In genomic region chr14:39432619-39433451, GRCh38 we compare ENCODE assay signal across 1 cellular context.
TF ChIP-seq lines count a peak whose summit lies in the region.

No MANE protein-coding gene starts in this region.

TF ChIP-seq in HepG2, 621 proteins besides CTCF, POLR2A, EP300 and RAD21 (continued from another document and continues in another):
- peak; percentile 92; the same call in 1 of the 2 replicates for TF ChIP-seq CREB3 (CRISPR knock-in tag; IDR thresholded peaks at IDR 0.05)
- peak; percentile 72; the same call in 1 of the 2 replicates for TF ChIP-seq ZNF766 (CRISPR knock-in tag; IDR thresholded peaks at IDR 0.05; ENCODE audit: borderline replicate concordance)
- TF ChIP-seq HNRNPLL (IDR thresholded peaks at IDR 0.05; ENCODE audit: low read depth, low read length, poor library complexity, severe bottlenecking), result peak; percentile 97
- TF ChIP-seq MIER2 (CRISPR knock-in tag; IDR thresholded peaks at IDR 0.05), result peak; percentile 74
- 0 out of 2 replicates have a peak, but pooled peaks have one; percentile 32 for TF ChIP-seq GMEB2 (CRISPR knock-in tag; IDR thresholded peaks at IDR 0.05; ENCODE audit: low read depth)
- TF ChIP-seq ZNF543 (CRISPR knock-in tag; IDR thresholded peaks at IDR 0.05), result no peak; the same call in none of the 2 replicates
- TF ChIP-seq SMC3 (IDR thresholded peaks at IDR 0.05; ENCODE audit: low read length), result peak; percentile 49
- TF ChIP-seq ZSCAN31 (CRISPR knock-in tag; IDR thresholded peaks at IDR 0.05; ENCODE audit: low read depth), result peak; percentile 95
- TF ChIP-seq ATF2 (CRISPR knock-in tag; IDR thresholded peaks at IDR 0.05), result peak; percentile 74; the same call in 1 of the 2 replicates
- 0 out of 2 replicates have a peak, but pooled peaks have one; percentile 26 for TF ChIP-seq ARID3A (IDR thresholded peaks at IDR 0.05; ENCODE audit: low read depth, low read length)
- no peak for TF ChIP-seq ZBTB44 (CRISPR knock-in tag; IDR thresholded peaks at IDR 0.05)
- TF ChIP-seq ZNF260 (CRISPR knock-in tag; IDR thresholded peaks at IDR 0.05; ENCODE audit: borderline replicate concordance, low read depth), result no peak
- peak; percentile 49; the same call in 1 of the 2 replicates for TF ChIP-seq PBX2 (CRISPR knock-in tag; IDR thresholded peaks at IDR 0.05)
- peak; percentile 65; the same call in 1 of the 2 replicates for TF ChIP-seq ZNF136 (CRISPR knock-in tag; IDR thresholded peaks at IDR 0.05; ENCODE audit: low read depth)
- TF ChIP-seq IRF2 (CRISPR knock-in tag; IDR thresholded peaks at IDR 0.05), result peak; percentile 95
- TF ChIP-seq RXRB (CRISPR knock-in tag; IDR thresholded peaks at IDR 0.05; ENCODE audit: borderline replicate concordance), result peak; percentile 21
- TF ChIP-seq ZNF207 (IDR thresholded peaks at IDR 0.05; ENCODE audit: borderline replicate concordance), result no peak
- no peak for TF ChIP-seq ATF7 (IDR thresholded peaks at IDR 0.05)
- TF ChIP-seq ATF7 (CRISPR knock-in tag; IDR thresholded peaks at IDR 0.05), result peak; percentile 35; the same call in 1 of the 2 replicates
- no peak for TF ChIP-seq SNRNP70 (IDR thresholded peaks at IDR 0.05; ENCODE audit: low read depth, low read length)
- TF ChIP-seq GABPA (IDR thresholded peaks at IDR 0.05; ENCODE audit: low read depth, low read length), result no peak
- TF ChIP-seq GABPA (CRISPR knock-in tag; IDR thresholded peaks at IDR 0.05; ENCODE audit: low read depth), result no peak
- TF ChIP-seq AGO1 (IDR thresholded peaks at IDR 0.05; ENCODE audit: low read depth, low read length, poor library complexity, severe bottlenecking), result no peak
- peak; percentile 96 for TF ChIP-seq HBP1 (CRISPR knock-in tag; IDR thresholded peaks at IDR 0.05; ENCODE audit: low read depth)
- peak; percentile 21; the same call in 1 of the 2 replicates for TF ChIP-seq ZNF512B (CRISPR knock-in tag; IDR thresholded peaks at IDR 0.05; ENCODE audit: borderline replicate concordance)
- no peak; the same call in 1 of the 2 replicates for TF ChIP-seq ZNF605 (CRISPR knock-in tag; IDR thresholded peaks at IDR 0.05)
- peak; percentile 46; the same call in 1 of the 2 replicates for TF ChIP-seq SP2 (CRISPR knock-in tag; IDR thresholded peaks at IDR 0.05)
- TF ChIP-seq HHEX (CRISPR knock-in tag; IDR thresholded peaks at IDR 0.05), result peak; percentile 51; the same call in 1 of the 2 replicates
- peak; percentile 99 for TF ChIP-seq TBP (CRISPR knock-in tag; IDR thresholded peaks at IDR 0.05)
- TF ChIP-seq BRF2 (CRISPR knock-in tag; IDR thresholded peaks at IDR 0.05), result peak; percentile 95
- TF ChIP-seq ATF4 (CRISPR knock-in tag; IDR thresholded peaks at IDR 0.05), result peak in 1 of 2 experiments; percentile 82; a peak in 2 of 4 replicates
- TF ChIP-seq BHLHE40 (IDR thresholded peaks at IDR 0.05; ENCODE audit: low read length), result peak; percentile 71; the same call in 1 of the 2 replicates
- peak; percentile 21 for TF ChIP-seq ZNF33B (CRISPR knock-in tag; IDR thresholded peaks at IDR 0.05)
- peak; percentile 55 for TF ChIP-seq ZFY (CRISPR knock-in tag; IDR thresholded peaks at IDR 0.05)
- TF ChIP-seq ZNF580 (CRISPR knock-in tag; IDR thresholded peaks at IDR 0.05; ENCODE audit: borderline replicate concordance, low read depth), result no peak; the same call in none of the 2 replicates
- peak; percentile 96 for TF ChIP-seq ZNF362 (CRISPR knock-in tag; IDR thresholded peaks at IDR 0.05; ENCODE audit: borderline replicate concordance)
- TF ChIP-seq ZNF879 (CRISPR knock-in tag; IDR thresholded peaks at IDR 0.05), result 0 out of 2 replicates have a peak, but pooled peaks have one; percentile 9
- TF ChIP-seq ZNF501 (CRISPR knock-in tag; IDR thresholded peaks at IDR 0.05), result peak; percentile 98
- TF ChIP-seq CCAR2 (optimal IDR thresholded peaks at IDR 0.05; ENCODE audit: low read depth, low read length), result peak; percentile 46
- TF ChIP-seq ZNF7 (CRISPR knock-in tag; IDR thresholded peaks at IDR 0.05), result peak; percentile 18; the same call in 1 of the 2 replicates
- TF ChIP-seq CCDC6 (CRISPR knock-in tag; IDR thresholded peaks at IDR 0.05), result peak; percentile 37
- TF ChIP-seq MIXL1 (CRISPR knock-in tag; IDR thresholded peaks at IDR 0.05), result peak; percentile 50; the same call in 1 of the 2 replicates
- TF ChIP-seq TOE1 (CRISPR knock-in tag; IDR thresholded peaks at IDR 0.05), result no peak; the same call in none of the 2 replicates
- TF ChIP-seq ZZZ3 (CRISPR knock-in tag; IDR thresholded peaks at IDR 0.05; ENCODE audit: borderline replicate concordance), result peak; percentile 90
- no peak for TF ChIP-seq MBD4 (IDR thresholded peaks at IDR 0.05; ENCODE audit: borderline replicate concordance, low read length)
